ENCODE assay signal across 11 cellular contexts in genomic region chr3:194556086-194557056, GRCh38.
DNase-seq lines count a peak whose midpoint lies in the region; ATAC-seq, FAIRE-seq and TF ChIP-seq lines count a peak whose summit lies in the region.
"Had no signal": no experiment of that assay in that cellular context is flagged by ENCODE, and none has a peak within 500 bp of the region (broad histone marks: within the 10 kb centered on the region; RNA-seq: fewer than 3 reads in every experiment).

No MANE protein-coding gene starts in this region.

- H3K9ac ChIP-seq in HepG2 (ENCODE audit: insufficient read depth, low read depth, low read length), result peak overlapping the region; percentile 18

- H3K4me1 ChIP-seq in HepG2 (ENCODE audit: insufficient read depth, low read length), result peaks cover 54% of the 10 kb centered on the region
- H3K4me1 ChIP-seq in uterus, result no peaks in the 10 kb centered on the region

- FAIRE-seq in H54 (lab: Jason Lieb, UNC), result no peak
- FAIRE-seq in HepG2 (lab: Jason Lieb, UNC), result no peak
- FAIRE-seq: G401.6, HTR-8/SVneo, keratinocyte had no signal

- H3K27ac ChIP-seq in AG04450 (ENCODE audit: low read depth, low read length) (peak overlapping the region; percentile 47), HepG2 (ENCODE audit: extremely low read length, insufficient read depth, low read length) (no peak overlapping the region), uterus (no peak overlapping the region)

- TF ChIP-seq POLR2A in H54 (IDR thresholded peaks at IDR 0.05; ENCODE audit: low read depth, low read length) (no peak), HepG2 (IDR thresholded peaks at IDR 0.05; ENCODE audit: insufficient read depth in 1 of 2, low read depth in 2 of 2, low read length in 2 of 2) (0 out of 4 replicates have a peak, but pooled peaks of 1 of the 2 experiments have one; percentile 35), uterus (IDR thresholded peaks at IDR 0.05) (no peak)

- intact Hi-C loops in HepG2 (cut with micrococcal nuclease; ENCODE audit: unreplicated experiment), result no loop called here
- intact Hi-C loops in uterus (cut with DNase I; ENCODE audit: low total_unique reads), result no loop called here

- ATAC-seq in HepG2 (peak; percentile 74), HG03469 (IDR thresholded peaks at IDR 0.05; ENCODE audit: unreplicated experiment) (no peak), GM19328 (IDR thresholded peaks at IDR 0.05; ENCODE audit: unreplicated experiment) (no peak), HG03175 (IDR thresholded peaks at IDR 0.05; ENCODE audit: unreplicated experiment) (no peak)

- H3K4me3 ChIP-seq in AG04450 (ENCODE audit: low read depth, low read length) (no peak overlapping the region), WI38 (ENCODE audit: low read depth, low read length) (peak overlapping the region; percentile 15), HepG2 (replicated peaks in 1 of 3; ENCODE audit: insufficient read depth in 1 of 3, low read depth in 2 of 3, low read length in 3 of 3) (peak overlapping the region; percentile 42 to 60 (median 55)), uterus (no peak overlapping the region)

- POLR2A ChIA-PET in AG04450 (lab: Yijun Ruan, JAX), result interaction anchor here (0.8 to 1.3 kb wide), 3 partner anchors 18 to 67 kb away, joined by 3 to 4 read pairs (median 4); no protein-coding TSS in a partner anchor
- POLR2A ChIA-PET in HepG2 (lab: Yijun Ruan, JAX), result interaction anchor here (0.6 to 3.2 kb wide), 11 partner anchors 10 to 160 kb away, joined by 3 to 17 read pairs (median 3); no protein-coding TSS in a partner anchor

- TF ChIP-seq RAD21 in HepG2 (CRISPR knock-in tag; IDR thresholded peaks at IDR 0.05), result no peak

- in situ Hi-C loops in HepG2 (cut with HindIII; ENCODE audit: extremely low pct_ligation_motif_present, low pct_unique_long_range_greater_than_20kb), result no loop called here

- no TSS peak for BruUV-seq in HepG2 (replicated peaks; lab: Mats Ljungman, UMichigan)

- H2AFZ ChIP-seq in HepG2 (ENCODE audit: low read length), result peak overlapping the region; percentile 50

- H3K36me3 ChIP-seq in HepG2 (replicated peaks in 1 of 2; ENCODE audit: control insufficient read depth in 1 of 2, insufficient read depth in 2 of 2, low read length in 2 of 2) (no peaks in the 10 kb centered on the region), uterus (no peaks in the 10 kb centered on the region)

- CTCF ChIA-PET in AG04450 (lab: Charles Lee), result interaction anchor here (0.5 to 1.1 kb wide), 3 partner anchors 38 to 76 kb away, joined by 3 read pairs; no protein-coding TSS in a partner anchor
- CTCF ChIA-PET in HepG2 (lab: Yijun Ruan, JAX; ENCODE audit: low intra/inter-chr PET ratio, low total read pairs), result no interaction called here

- peak overlapping the region; percentile 89 for H3K4me2 ChIP-seq in HepG2 (ENCODE audit: low read depth, low read length)

- DNase-seq in AG04450 (ENCODE audit: low read depth, low spot score), result no peak
- peak; percentile 50 for DNase-seq in H54 (ENCODE audit: insufficient read length, low spot score)
- peak; percentile 30 for DNase-seq in HepG2 (ENCODE audit: low spot score)
- no peak for DNase-seq in uterus

- WGBS in HepG2 (ENCODE audit: low lambda C conversion rate), result 19% methylated on average over 8 of the region's 13 CpGs

- H4K20me1 ChIP-seq in HepG2 (ENCODE audit: insufficient read depth, low read length), result no peaks in the 10 kb centered on the region

- TF ChIP-seq EP300 in HepG2 (IDR thresholded peaks at IDR 0.05; ENCODE audit: low read depth in 2 of 2, low read length in 2 of 2) (no peak), HepG2 (CRISPR knock-in tag; IDR thresholded peaks at IDR 0.05; ENCODE audit: borderline replicate concordance) (no peak)

- no peaks in the 10 kb centered on the region for H3K27me3 ChIP-seq in AG04450 (ENCODE audit: control insufficient read depth, insufficient read depth, low read length)
- no peaks in the 10 kb centered on the region for H3K27me3 ChIP-seq in HepG2 (ENCODE audit: control insufficient read depth in 1 of 2, insufficient read depth in 2 of 2, low read length in 2 of 2)
- no peaks in the 10 kb centered on the region for H3K27me3 ChIP-seq in uterus

- H3K9me3 ChIP-seq in AG04450 (ENCODE audit: control insufficient read depth, insufficient read depth, low read length) (no peaks in the 10 kb centered on the region; the same call in 1 of the 2 replicates), HepG2 (ENCODE audit: low read length) (no peaks in the 10 kb centered on the region), uterus (no peaks in the 10 kb centered on the region)

- H3K79me2 ChIP-seq in HepG2 (ENCODE audit: insufficient read depth, low read length), result no peaks in the 10 kb centered on the region

- TF ChIP-seq CTCF in AG04450 (IDR thresholded peaks at IDR 0.05; ENCODE audit: low read depth, low read length) (no peak), WI38 (IDR thresholded peaks at IDR 0.05; ENCODE audit: low read depth, low read length) (no peak), HepG2 (CRISPR knock-in tag; IDR thresholded peaks at IDR 0.05) (no peak), uterus (IDR thresholded peaks at IDR 0.05) (no peak)

TF ChIP-seq in HepG2, 621 proteins besides CTCF, POLR2A, EP300 and RAD21 (continues in another document):
- TF ChIP-seq ZMYM4 (CRISPR knock-in tag; IDR thresholded peaks at IDR 0.05) (no peak), ZNF773 (CRISPR knock-in tag; IDR thresholded peaks at IDR 0.05; ENCODE audit: borderline replicate concordance) (no peak), DBP (CRISPR knock-in tag; IDR thresholded peaks at IDR 0.05; ENCODE audit: not compliant biosample characterization) (no peak), GLMP (CRISPR knock-in tag; IDR thresholded peaks at IDR 0.05; ENCODE audit: borderline replicate concordance) (no peak), ZBTB1 (CRISPR knock-in tag; IDR thresholded peaks at IDR 0.05; ENCODE audit: borderline replicate concordance) (no peak), FUBP1 (CRISPR knock-in tag; IDR thresholded peaks at IDR 0.05; ENCODE audit: borderline replicate concordance) (no peak), ZSCAN9 (CRISPR knock-in tag; IDR thresholded peaks at IDR 0.05; ENCODE audit: borderline replicate concordance) (no peak), FOXP4 (CRISPR knock-in tag; IDR thresholded peaks at IDR 0.05) (no peak), MTF2 (CRISPR knock-in tag; IDR thresholded peaks at IDR 0.05; ENCODE audit: borderline replicate concordance) (0 out of 2 replicates have a peak, but pooled peaks have one; percentile 62), GABPA (IDR thresholded peaks at IDR 0.05; ENCODE audit: low read depth, low read length) (no peak), GABPA (CRISPR knock-in tag; IDR thresholded peaks at IDR 0.05; ENCODE audit: low read depth) (peak; percentile 72), RBM39 (IDR thresholded peaks at IDR 0.05; ENCODE audit: low read depth, low read length, poor library complexity, severe bottlenecking) (no peak), ATF1 (CRISPR knock-in tag; IDR thresholded peaks at IDR 0.05) (no peak), ZNF10 (CRISPR knock-in tag; IDR thresholded peaks at IDR 0.05; ENCODE audit: borderline replicate concordance, low read depth) (no peak)

Comparison
In these comparisons a context has a peak if more than half of its experiments do, and no peak if none do; other contexts are left out.
1. DNase-seq: peak in H54 (single experiment) and HepG2 (single experiment); none in AG04450 (single experiment) and uterus (0 of 2).
2. H3K4me3 ChIP-seq: peak in WI38 (single experiment) and HepG2 (3 of 3); none in AG04450 (single experiment) and uterus (0 of 2).